Comparison of ENCODE assay signal across 27 cellular contexts in genomic region chr9:86458456-86458855, GRCh38.
"Had no signal": no experiment of that assay in that cellular context is flagged by ENCODE, and none has a peak within 500 bp of the region (broad histone marks: within the 10 kb centered on the region; RNA-seq: fewer than 3 reads in every experiment).

No MANE protein-coding gene starts in this region.

- DNase-seq: activated CD4-positive, alpha-beta T cell treated with anti-CD3 and anti-CD28 coated beads for 48 hours; activated CD4-positive, alpha-beta T cell treated with anti-CD3 and anti-CD28 coated beads, Interleukin-2, amount 50 U/mL, for 4 hours; activated CD4-positive, CD25-positive, alpha-beta regulatory T cell treated with anti-CD3 and anti-CD28 coated beads, Interleukin-2, amount 50 U/mL, for 72 hours; activated CD8-positive, alpha-beta memory T cell treated with anti-CD3 and anti-CD28 coated beads, Interleukin-2, amount 50 U/mL, for 48 hours; activated CD8-positive, alpha-beta T cell treated with anti-CD3 and anti-CD28 coated beads, Interleukin-2, amount 10 ng/mL, durations not matched to agents 7 days and 5 days; activated naive CD4-positive, alpha-beta T cell treated with anti-CD3 and anti-CD28 coated beads, Interleukin-2, amount 50 U/mL, for 16 hours; activated naive CD8-positive, alpha-beta T cell treated with anti-CD3 and anti-CD28 coated beads, Interleukin-2, amount 10 ng/mL, durations not matched to agents 7 days and 5 days; activated T-cell treated with anti-CD3 and anti-CD28 coated beads, Interleukin-2, amount 50 U/mL, for 1 hour; adrenal gland; anterior cingulate cortex; central memory CD4-positive, alpha-beta T cell; Kasumi-1; KBM-7; NCI-H1092 treated with DMSO at 0.1 percent for 48 hours; NCI-H1417 treated with DMSO at 0.1 percent for 48 hours; NCI-H1694; NCI-H2029 treated with DMSO at 0.1 percent for 48 hours; NCI-H345; NCI-H510A; NCI-H526 treated with DMSO at 0.1 percent for 48 hours; NCI-H82; NK-92 treated with Interleukin-12 subunit alpha and Interleukin-12 subunit beta, amount 100 ng/mL, for 24 hours; PC-3; SHP77 treated with DMSO at 0.1 percent for 48 hours; T-helper 17 cell; T-helper 9 cell had no signal

- H3K27ac ChIP-seq: adrenal gland had no signal

- H3K4me1 Mint-ChIP-seq: activated naive CD8-positive, alpha-beta T cell treated with anti-CD3 and anti-CD28 coated beads, Interleukin-2, amount 10 ng/mL, durations not matched to agents 7 days and 5 days; T-helper 17 cell; WTC11 had no signal

- H3K36me3 Mint-ChIP-seq: activated naive CD8-positive, alpha-beta T cell treated with anti-CD3 and anti-CD28 coated beads, Interleukin-2, amount 10 ng/mL, durations not matched to agents 7 days and 5 days; WTC11 had no signal

- H3K9me3 ChIP-seq: adrenal gland had no signal

- H3K4me1 ChIP-seq: adrenal gland had no signal

- H3K4me3 Mint-ChIP-seq: activated CD8-positive, alpha-beta T cell treated with anti-CD3 and anti-CD28 coated beads, Interleukin-2, amount 10 ng/mL, durations not matched to agents 7 days and 5 days; activated naive CD8-positive, alpha-beta T cell treated with anti-CD3 and anti-CD28 coated beads, Interleukin-2, amount 10 ng/mL, durations not matched to agents 7 days and 5 days; T-helper 17 cell; WTC11 had no signal

- ATAC-seq: activated CD8-positive, alpha-beta T cell treated with anti-CD3 and anti-CD28 coated beads, Interleukin-2, amount 10 ng/mL, durations not matched to agents 7 days and 5 days; PC-3; T-helper 17 cell; WTC11 had no signal

- H3K9me3 Mint-ChIP-seq: activated naive CD8-positive, alpha-beta T cell treated with anti-CD3 and anti-CD28 coated beads, Interleukin-2, amount 10 ng/mL, durations not matched to agents 7 days and 5 days; WTC11 had no signal

- H3K36me3 ChIP-seq: adrenal gland had no signal

- H3K27ac Mint-ChIP-seq: activated CD8-positive, alpha-beta T cell treated with anti-CD3 and anti-CD28 coated beads, Interleukin-2, amount 10 ng/mL, durations not matched to agents 7 days and 5 days; activated naive CD8-positive, alpha-beta T cell treated with anti-CD3 and anti-CD28 coated beads, Interleukin-2, amount 10 ng/mL, durations not matched to agents 7 days and 5 days; T-helper 17 cell; WTC11 had no signal

- H3K4me3 ChIP-seq: adrenal gland had no signal

- H3K27me3 ChIP-seq: adrenal gland had no signal
